Comparison of ENCODE assay signal across 33 cellular contexts in genomic region chr19:12641456-12641855, GRCh38.
"Had no signal": no experiment of that assay in that cellular context is flagged by ENCODE, and none has a peak within 500 bp of the region (broad histone marks: within the 10 kb centered on the region; RNA-seq: fewer than 3 reads in every experiment).

No MANE protein-coding gene starts in this region.

- H3K4me3 Mint-ChIP-seq: activated CD4-positive, alpha-beta memory T cell treated with anti-CD3 and anti-CD28 coated beads for 36 hours; activated CD8-positive, alpha-beta memory T cell treated with anti-CD3 and anti-CD28 coated beads, Interleukin-2, amount 10 ng/mL, durations not matched to agents 7 days and 5 days; activated naive CD8-positive, alpha-beta T cell treated with anti-CD3 and anti-CD28 coated beads for 36 hours; central memory CD8-positive, alpha-beta T cell; T-helper 1 cell treated with Interleukin-12 subunit alpha and Interleukin-12 subunit beta and Interleukin-4 antibody, amounts not matched to agents 30 μg/mL and 1 μg/mL, for 36 hours; T-helper 2 cell treated with Interferon-gamma antibody and Interleukin-4, amounts not matched to agents 5 μg/mL and 100 μg/mL, for 36 hours had no signal

- H3K9me3 Mint-ChIP-seq: activated CD4-positive, alpha-beta memory T cell treated with anti-CD3 and anti-CD28 coated beads for 36 hours; activated naive CD8-positive, alpha-beta T cell treated with anti-CD3 and anti-CD28 coated beads for 36 hours; central memory CD8-positive, alpha-beta T cell; T-helper 1 cell treated with Interleukin-12 subunit alpha and Interleukin-12 subunit beta and Interleukin-4 antibody, amounts not matched to agents 30 μg/mL and 1 μg/mL, for 36 hours; T-helper 2 cell treated with Interferon-gamma antibody and Interleukin-4, amounts not matched to agents 5 μg/mL and 100 μg/mL, for 36 hours had no signal

- H3K27me3 ChIP-seq: brain microvascular endothelial cell, Peyer's patch, SJSA1 had no signal

- DNase-seq: activated CD4-positive, alpha-beta memory T cell treated with anti-CD3 and anti-CD28 coated beads for 36 hours; activated CD4-positive, alpha-beta T cell treated with anti-CD3 and anti-CD28 coated beads for 4 hours; activated CD4-positive, alpha-beta T cell treated with anti-CD3 and anti-CD28 coated beads, Interleukin-2, amount 50 U/mL, for 1 hour; activated CD4-positive, CD25-positive, alpha-beta regulatory T cell treated with anti-CD3 and anti-CD28 coated beads, Interleukin-2, amount 50 U/mL, for 72 hours; activated CD8-positive, alpha-beta memory T cell treated with anti-CD3 and anti-CD28 coated beads, Interleukin-2, amount 10 ng/mL, durations not matched to agents 7 days and 5 days; activated CD8-positive, alpha-beta memory T cell treated with anti-CD3 and anti-CD28 coated beads, Interleukin-2, amount 50 U/mL, for 48 hours; activated effector memory CD4-positive, alpha-beta T cell treated with anti-CD3 and anti-CD28 coated beads, Interleukin-2, amount 50 U/mL, for 16 hours; activated naive CD4-positive, alpha-beta T cell; activated naive CD4-positive, alpha-beta T cell treated with anti-CD3 and anti-CD28 coated beads, Interleukin-2, amount 50 U/mL, for 16 hours; activated naive CD8-positive, alpha-beta T cell treated with anti-CD3 and anti-CD28 coated beads for 36 hours; activated T-cell treated with anti-CD3 and anti-CD28 coated beads, Interleukin-2, amount 50 U/mL, for 48 hours; amniotic stem cell; brain microvascular endothelial cell; Karpas-422; KBM-7; NCI-H1105; NCI-H1417 treated with DMSO at 0.1 percent for 48 hours; NCI-H187 treated with DMSO at 0.1 percent for 48 hours; NCI-H2081; NCI-H2227 treated with DMSO at 0.1 percent for 48 hours; NCI-H446; NCI-H510A treated with DMSO at 0.1 percent for 48 hours; NCI-H526 treated with DMSO at 0.1 percent for 48 hours; NCI-H774; Peyer's patch; RPMI8226; SHP77 treated with DMSO at 0.1 percent for 48 hours; SK-N-SH had no signal

- FAIRE-seq: TTC549 had no signal

- H3K9me3 ChIP-seq: Peyer's patch, SK-N-SH had no signal

- H3K4me3 ChIP-seq: Peyer's patch, SJSA1 had no signal

- H3K36me3 ChIP-seq: brain microvascular endothelial cell, Peyer's patch, SJSA1 had no signal

- ATAC-seq: activated CD8-positive, alpha-beta memory T cell treated with anti-CD3 and anti-CD28 coated beads, Interleukin-2, amount 10 ng/mL, durations not matched to agents 7 days and 5 days had no signal

- H3K27me3 Mint-ChIP-seq: activated CD4-positive, alpha-beta memory T cell treated with anti-CD3 and anti-CD28 coated beads for 36 hours; activated CD8-positive, alpha-beta memory T cell treated with anti-CD3 and anti-CD28 coated beads, Interleukin-2, amount 10 ng/mL, durations not matched to agents 7 days and 5 days; activated naive CD8-positive, alpha-beta T cell treated with anti-CD3 and anti-CD28 coated beads for 36 hours; central memory CD8-positive, alpha-beta T cell had no signal

- H3K27ac ChIP-seq: brain microvascular endothelial cell, Peyer's patch, SJSA1 had no signal

- H3K27ac Mint-ChIP-seq: activated CD4-positive, alpha-beta memory T cell treated with anti-CD3 and anti-CD28 coated beads for 36 hours; activated CD8-positive, alpha-beta memory T cell treated with anti-CD3 and anti-CD28 coated beads, Interleukin-2, amount 10 ng/mL, durations not matched to agents 7 days and 5 days; activated naive CD8-positive, alpha-beta T cell treated with anti-CD3 and anti-CD28 coated beads for 36 hours; T-helper 1 cell treated with Interleukin-12 subunit alpha and Interleukin-12 subunit beta and Interleukin-4 antibody, amounts not matched to agents 30 μg/mL and 1 μg/mL, for 36 hours; T-helper 2 cell treated with Interferon-gamma antibody and Interleukin-4, amounts not matched to agents 5 μg/mL and 100 μg/mL, for 36 hours had no signal
